8 cellular contexts compared by ENCODE assay signal in the genomic region with DNA sequence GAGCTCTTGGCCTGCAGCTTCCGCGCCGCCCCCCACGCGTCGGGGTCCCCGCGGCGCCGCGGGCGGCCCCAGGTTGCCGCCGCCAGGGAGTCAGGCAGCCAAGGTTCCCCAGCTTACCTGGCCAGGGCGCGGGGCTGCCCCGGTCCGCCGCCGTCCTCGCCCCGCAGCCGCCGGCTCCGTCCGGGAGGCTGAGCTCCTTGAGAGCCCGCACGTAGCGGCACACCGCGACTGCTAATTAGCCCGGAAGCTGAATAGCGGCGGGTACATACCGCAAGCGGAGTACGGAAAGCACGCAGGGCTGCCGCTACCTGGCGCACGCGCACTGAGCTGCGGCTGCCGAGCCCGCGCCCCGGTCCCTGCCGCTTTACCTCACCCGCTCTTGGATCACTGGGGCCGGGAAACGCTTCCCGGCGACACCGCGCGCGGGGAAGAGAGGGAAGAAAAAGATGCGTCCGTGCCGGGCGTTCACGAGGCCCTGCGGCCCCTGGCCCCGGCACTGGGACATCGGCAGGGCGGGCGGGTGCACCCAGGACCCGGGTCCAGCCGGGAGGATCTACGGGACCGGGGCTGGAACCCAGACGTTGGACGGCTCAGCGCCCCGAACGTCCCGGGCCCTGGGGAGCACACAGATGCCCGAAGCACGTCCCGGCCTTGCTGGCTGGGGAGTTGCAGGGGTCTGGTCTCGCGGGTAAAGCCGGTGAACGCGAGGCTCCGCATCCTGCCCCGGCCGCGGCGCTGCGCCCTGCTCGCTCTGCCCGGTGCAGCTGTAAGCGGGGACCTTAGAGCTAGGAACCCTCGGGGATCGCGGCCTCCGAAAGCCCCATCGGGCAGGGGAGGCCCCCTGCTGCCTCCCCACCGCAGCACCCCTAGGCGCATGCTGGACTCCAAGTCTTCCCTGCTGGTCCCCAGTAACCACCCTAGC. TPM values are rescaled to one million over a fixed set of nuclear protein-coding genes. Genes with fewer than 3 reads are reported as not detected.
DNase-seq lines count a peak whose midpoint lies in the region; ATAC-seq and TF ChIP-seq lines count a peak whose summit lies in the region.

A gene with protein sequence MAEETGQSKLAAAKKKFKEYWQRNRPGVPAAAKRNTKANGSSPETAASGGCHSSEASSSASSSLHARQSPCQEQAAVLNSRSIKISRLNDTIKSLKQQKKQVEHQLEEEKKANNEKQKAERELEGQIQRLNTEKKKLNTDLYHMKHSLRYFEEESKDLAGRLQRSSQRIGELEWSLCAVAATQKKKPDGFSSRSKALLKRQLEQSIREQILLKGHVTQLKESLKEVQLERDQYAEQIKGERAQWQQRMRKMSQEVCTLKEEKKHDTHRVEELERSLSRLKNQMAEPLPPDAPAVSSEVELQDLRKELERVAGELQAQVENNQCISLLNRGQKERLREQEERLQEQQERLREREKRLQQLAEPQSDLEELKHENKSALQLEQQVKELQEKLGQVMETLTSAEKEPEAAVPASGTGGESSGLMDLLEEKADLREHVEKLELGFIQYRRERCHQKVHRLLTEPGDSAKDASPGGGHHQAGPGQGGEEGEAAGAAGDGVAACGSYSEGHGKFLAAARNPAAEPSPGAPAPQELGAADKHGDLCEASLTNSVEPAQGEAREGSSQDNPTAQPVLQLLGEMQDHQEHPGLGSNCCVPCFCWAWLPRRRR (minus strand): TSS at position 253 of the 922 bp plus-strand sequence. CDS start 47,739 bp downstream, outside the sequence.

- CTCF ChIA-PET in AG04449 (lab: Yijun Ruan, JAX): interaction anchor here (0.8 to 1.2 kb wide), 3 partner anchors 216 to 522 kb away, joined by 3 to 7 read pairs (median 3); a partner anchor contains a TSS
- CTCF ChIA-PET in activated CD4-positive, alpha-beta memory T cell treated with anti-CD3 and anti-CD28 coated beads for 36 hours (lab: Charles Lee): interaction anchor here (1.1 to 4.9 kb wide), 5 partner anchors 216 to 474 kb away, joined by 3 to 32 read pairs (median 6); a partner anchor contains a TSS

- no peak for TF ChIP-seq CTCF in AG04449 (IDR thresholded peaks at IDR 0.05; ENCODE audit: insufficient read depth, low read length, missing control alignments)

- peak within 1 kb of the TSS; percentile 71 for H3K4me3 ChIP-seq in AG04449 (ENCODE audit: low read depth, low read length)

- peak within 1 kb of the TSS; percentile 82 for H3K27ac Mint-ChIP-seq in activated CD4-positive, alpha-beta memory T cell treated with anti-CD3 and anti-CD28 coated beads for 36 hours

- H3K27me3 Mint-ChIP-seq in activated CD4-positive, alpha-beta memory T cell treated with anti-CD3 and anti-CD28 coated beads for 36 hours: no peaks in the 10 kb centered on the region

- no peaks in the 10 kb centered on the region for H3K9me3 Mint-ChIP-seq in activated CD4-positive, alpha-beta memory T cell treated with anti-CD3 and anti-CD28 coated beads for 36 hours

- H3K4me3 Mint-ChIP-seq in activated CD4-positive, alpha-beta memory T cell treated with anti-CD3 and anti-CD28 coated beads for 36 hours: peak within 1 kb of the TSS; percentile 87

- peak; percentile 72 for ATAC-seq in GM18868 (IDR thresholded peaks at IDR 0.05; ENCODE audit: unreplicated experiment)
- ATAC-seq in HG03103 (IDR thresholded peaks at IDR 0.05; ENCODE audit: low read depth, unreplicated experiment): peak; percentile 57

- POLR2A ChIA-PET in AG04449 (lab: Yijun Ruan, JAX): interaction anchor here (1.3 to 1.6 kb wide), 2 partner anchors 146 to 241 kb away, joined by 3 to 4 read pairs; a partner anchor contains a TSS
- POLR2A ChIA-PET in activated CD4-positive, alpha-beta memory T cell treated with anti-CD3 and anti-CD28 coated beads for 36 hours (lab: Charles Lee): interaction anchor here (1.2 to 2.2 kb wide), 3 partner anchors 9 to 246 kb away, joined by 3 to 15 read pairs (median 3); a partner anchor contains a TSS

- H3K36me3 Mint-ChIP-seq in activated CD4-positive, alpha-beta memory T cell treated with anti-CD3 and anti-CD28 coated beads for 36 hours: peaks cover 3% of the 10 kb centered on the region

- DNase-seq in AG04449 (ENCODE audit: low read depth, low spot score) (no peak), NCI-H524 treated with DMSO at 0.1 percent for 48 hours (lab: John Stamatoyannopoulos, UW) (peak; percentile 10), medulla oblongata (ENCODE audit: extremely low spot score) (peak; percentile 31)
- DNase-seq in activated CD4-positive, alpha-beta memory T cell treated with anti-CD3 and anti-CD28 coated beads for 36 hours: peak; percentile 86
- peak; percentile 64 for DNase-seq in effector CD8-positive, alpha-beta T cell (lab: John Stamatoyannopoulos, UW)
- DNase-seq in stimulated activated CD8-positive, alpha-beta memory T cell treated with anti-CD3 and anti-CD28 coated beads, Interleukin-12 subunit alpha, Interleukin-12 subunit beta, amount 100 ng/mL, for 1 hour (ENCODE audit: low read depth): peak; percentile 63

- intact Hi-C loops in activated CD4-positive, alpha-beta memory T cell treated with anti-CD3 and anti-CD28 coated beads for 36 hours (cut with micrococcal nuclease): loop anchor here (1.0 kb wide), 1 partner anchor 216 kb away; a partner anchor contains a TSS

- H3K4me1 Mint-ChIP-seq in activated CD4-positive, alpha-beta memory T cell treated with anti-CD3 and anti-CD28 coated beads for 36 hours (ENCODE audit: low read depth): peaks cover 40% of the 10 kb centered on the region

RNA-seq across cellular contexts. Expression of the gene that starts here (rescaled TPM):
- 100 to 1,000 TPM in 1 of 2 experiments, 10 to 100 TPM in 1; 85.2 to 103 TPM for total RNA-seq in activated CD4-positive, alpha-beta memory T cell treated with anti-CD3 and anti-CD28 coated beads for 36 hours
